11 cellular contexts compared by ENCODE assay signal in genomic region chr15:67126551-67127333, GRCh38.
DNase-seq lines count a peak whose midpoint lies in the region; ATAC-seq, FAIRE-seq and TF ChIP-seq lines count a peak whose summit lies in the region.
"Had no signal": no experiment of that assay in that cellular context is flagged by ENCODE, and none has a peak within 500 bp of the region (broad histone marks: within the 10 kb centered on the region; RNA-seq: fewer than 3 reads in every experiment).

No MANE protein-coding gene starts in this region.

- peaks cover 0 to 31% of the 10 kb centered on the region in 2 donors for H3K36me3 Mint-ChIP-seq in activated naive CD4-positive, alpha-beta T cell treated with anti-CD3 and anti-CD28 coated beads, Interleukin-2, amount 50 U/mL, for 72 hours
- peaks cover 35% of the 10 kb centered on the region for H3K36me3 Mint-ChIP-seq in activated T-helper 1 cell treated with anti-CD3 and anti-CD28 coated beads, Interleukin-12 subunit alpha, Interleukin-12 subunit beta, Interleukin-2, Interleukin-4 antibody, amounts not matched to agents 30 ng/mL and 10 ng/mL and 1 ng/mL, durations not matched to agents 14 hours and 24 hours and 36 hours (ENCODE audit: low read depth)

- WGBS in right lobe of liver (ENCODE audit: insufficient coverage, low coverage, low lambda C conversion rate, missing lambda C conversion rate), result 41% methylated on average over 13 of the region's 16 CpGs
- WGBS in upper lobe of left lung, 2 donors, result 77 to 81% methylated on average over 13 to 16 of the region's 16 CpGs

- H3K9me3 ChIP-seq in right lobe of liver (no peaks in the 10 kb centered on the region), upper lobe of left lung (no peaks in the 10 kb centered on the region)

- no peaks in the 10 kb centered on the region for H3K36me3 ChIP-seq in right lobe of liver
- H3K36me3 ChIP-seq in upper lobe of left lung, result no peaks in the 10 kb centered on the region

- peak overlapping the region in 1 of 3 donors; percentile 43 for H3K27ac ChIP-seq in right lobe of liver
- peak overlapping the region; percentile 16 to 78 (median 76) for H3K27ac ChIP-seq in upper lobe of left lung

- H3K9me3 Mint-ChIP-seq in activated naive CD4-positive, alpha-beta T cell treated with anti-CD3 and anti-CD28 coated beads, Interleukin-2, amount 50 U/mL, for 72 hours, result no peaks in the 10 kb centered on the region
- H3K9me3 Mint-ChIP-seq in activated T-helper 1 cell treated with anti-CD3 and anti-CD28 coated beads, Interleukin-12 subunit alpha, Interleukin-12 subunit beta, Interleukin-2, Interleukin-4 antibody, amounts not matched to agents 30 ng/mL and 10 ng/mL and 1 ng/mL, durations not matched to agents 14 hours and 24 hours and 36 hours, result no peaks in the 10 kb centered on the region
- H3K9me3 Mint-ChIP-seq: stimulated activated naive CD8-positive, alpha-beta T cell treated with anti-CD3 and anti-CD28 coated beads, Interleukin-15, amount 100 ng/mL, for 72 hours had no signal

- peak overlapping the region; percentile 2 for H3K4me3 Mint-ChIP-seq in activated T-helper 1 cell treated with anti-CD3 and anti-CD28 coated beads, Interleukin-12 subunit alpha, Interleukin-12 subunit beta, Interleukin-2, Interleukin-4 antibody, amounts not matched to agents 30 ng/mL and 10 ng/mL and 1 ng/mL, durations not matched to agents 14 hours and 24 hours and 36 hours
- H3K4me3 Mint-ChIP-seq: stimulated activated naive CD8-positive, alpha-beta T cell treated with anti-CD3 and anti-CD28 coated beads, Interleukin-15, amount 100 ng/mL, for 72 hours had no signal

- H3K27me3 ChIP-seq in right lobe of liver (no peaks in the 10 kb centered on the region), upper lobe of left lung (no peaks in the 10 kb centered on the region)

- H3K4me3 ChIP-seq in right lobe of liver (no peak overlapping the region), upper lobe of left lung (no peak overlapping the region)

- ATAC-seq in activated naive CD4-positive, alpha-beta T cell treated with anti-CD3 and anti-CD28 coated beads, Interleukin-2, amount 50 U/mL, for 72 hours, result no peak
- peak; percentile 83 to 94 (median 92) for ATAC-seq in right lobe of liver
- ATAC-seq in upper lobe of left lung (ENCODE audit: low FRiP score in 2 of 2), result no peak
- ATAC-seq: stimulated activated naive CD8-positive, alpha-beta T cell treated with anti-CD3 and anti-CD28 coated beads, Interleukin-15, amount 100 ng/mL, for 72 hours had no signal

- intact Hi-C loops in activated T-helper 1 cell treated with anti-CD3 and anti-CD28 coated beads, Interleukin-12 subunit alpha, Interleukin-12 subunit beta, Interleukin-2, Interleukin-4 antibody, amounts not matched to agents 30 ng/mL and 10 ng/mL and 1 ng/mL, durations not matched to agents 14 hours and 24 hours and 36 hours (cut with micrococcal nuclease), result no loop called here
- intact Hi-C loops in right lobe of liver (cut with DNase I), result no loop called here

- no peak for DNase-seq in activated naive CD4-positive, alpha-beta T cell treated with anti-CD3 and anti-CD28 coated beads, Interleukin-2, amount 50 U/mL, for 72 hours (ENCODE audit: low spot score in 2 of 2)
- no peak for DNase-seq in activated naive CD4-positive, alpha-beta T cell (lab: John Stamatoyannopoulos, UW)
- no peak for DNase-seq in activated T-helper 1 cell treated with anti-CD3 and anti-CD28 coated beads, Interleukin-12 subunit alpha, Interleukin-12 subunit beta, Interleukin-2, Interleukin-4 antibody, amounts not matched to agents 30 ng/mL and 10 ng/mL and 1 ng/mL, durations not matched to agents 14 hours and 24 hours and 36 hours (ENCODE audit: low spot score)
- DNase-seq in right lobe of liver, result peak; percentile 58 to 79 (median 77)
- DNase-seq in upper lobe of left lung, result peak in 1 of 2 donors; percentile 15
- DNase-seq in HK-2 (ENCODE audit: unreplicated experiment), result no peak
- DNase-seq in SW 1271 (lab: John Stamatoyannopoulos, UW), result no peak
- DNase-seq in urothelium cell line (ENCODE audit: low spot score), result no peak
- DNase-seq: DMS 273 treated with DMSO at 0.1 percent for 48 hours; stimulated activated naive CD8-positive, alpha-beta T cell treated with anti-CD3 and anti-CD28 coated beads, Interleukin-15, amount 100 ng/mL, for 72 hours had no signal

- no peak for TF ChIP-seq CTCF in right lobe of liver (IDR thresholded peaks at IDR 0.05)
- no peak for TF ChIP-seq CTCF in upper lobe of left lung (IDR thresholded peaks at IDR 0.05)

- TF ChIP-seq POLR2A in right lobe of liver (IDR thresholded peaks at IDR 0.05) (no peak), upper lobe of left lung (IDR thresholded peaks at IDR 0.05) (no peak)

- FAIRE-seq in urothelium cell line (lab: Jason Lieb, UNC), result no peak
- FAIRE-seq: colon had no signal

- H3K4me1 ChIP-seq in right lobe of liver, result peaks cover 0 to 40% (median 12%) of the 10 kb centered on the region in 4 donors
- H3K4me1 ChIP-seq in upper lobe of left lung, result peaks cover 32 to 52% (median 47%) of the 10 kb centered on the region in 4 donors

- H3K27me3 Mint-ChIP-seq in activated T-helper 1 cell treated with anti-CD3 and anti-CD28 coated beads, Interleukin-12 subunit alpha, Interleukin-12 subunit beta, Interleukin-2, Interleukin-4 antibody, amounts not matched to agents 30 ng/mL and 10 ng/mL and 1 ng/mL, durations not matched to agents 14 hours and 24 hours and 36 hours (ENCODE audit: insufficient read depth), result no peaks in the 10 kb centered on the region
- H3K27me3 Mint-ChIP-seq: stimulated activated naive CD8-positive, alpha-beta T cell treated with anti-CD3 and anti-CD28 coated beads, Interleukin-15, amount 100 ng/mL, for 72 hours had no signal

- peaks cover 92% of the 10 kb centered on the region for H3K4me1 Mint-ChIP-seq in activated T-helper 1 cell treated with anti-CD3 and anti-CD28 coated beads, Interleukin-12 subunit alpha, Interleukin-12 subunit beta, Interleukin-2, Interleukin-4 antibody, amounts not matched to agents 30 ng/mL and 10 ng/mL and 1 ng/mL, durations not matched to agents 14 hours and 24 hours and 36 hours (ENCODE audit: low read depth)

- H3K27ac Mint-ChIP-seq in activated naive CD4-positive, alpha-beta T cell treated with anti-CD3 and anti-CD28 coated beads, Interleukin-2, amount 50 U/mL, for 72 hours, result peak overlapping the region; percentile 59 to 68
- peak overlapping the region; percentile 67 for H3K27ac Mint-ChIP-seq in activated T-helper 1 cell treated with anti-CD3 and anti-CD28 coated beads, Interleukin-12 subunit alpha, Interleukin-12 subunit beta, Interleukin-2, Interleukin-4 antibody, amounts not matched to agents 30 ng/mL and 10 ng/mL and 1 ng/mL, durations not matched to agents 14 hours and 24 hours and 36 hours

- TF ChIP-seq EP300 in upper lobe of left lung (IDR thresholded peaks at IDR 0.05), result no peak

Comparison
In these comparisons a context has a peak if more than half of its experiments do, and no peak if none do; other contexts are left out.
1. ATAC-seq: peak in right lobe of liver (4 of 4); none in activated naive CD4-positive, alpha-beta T cell treated with anti-CD3 and anti-CD28 coated beads, Interleukin-2, amount 50 U/mL, for 72 hours (0 of 2) and upper lobe of left lung (0 of 2).
2. DNase-seq: peak in right lobe of liver (3 of 3); none in activated naive CD4-positive, alpha-beta T cell treated with anti-CD3 and anti-CD28 coated beads, Interleukin-2, amount 50 U/mL, for 72 hours (0 of 2), activated naive CD4-positive, alpha-beta T cell (0 of 4), activated T-helper 1 cell treated with anti-CD3 and anti-CD28 coated beads, Interleukin-12 subunit alpha, Interleukin-12 subunit beta, Interleukin-2, Interleukin-4 antibody, amounts not matched to agents 30 ng/mL and 10 ng/mL and 1 ng/mL, durations not matched to agents 14 hours and 24 hours and 36 hours (single experiment), HK-2 (single experiment), SW 1271 (0 of 2) and urothelium cell line (single experiment).